Comparison of ENCODE assay signal across 19 cellular contexts in the genomic region with DNA sequence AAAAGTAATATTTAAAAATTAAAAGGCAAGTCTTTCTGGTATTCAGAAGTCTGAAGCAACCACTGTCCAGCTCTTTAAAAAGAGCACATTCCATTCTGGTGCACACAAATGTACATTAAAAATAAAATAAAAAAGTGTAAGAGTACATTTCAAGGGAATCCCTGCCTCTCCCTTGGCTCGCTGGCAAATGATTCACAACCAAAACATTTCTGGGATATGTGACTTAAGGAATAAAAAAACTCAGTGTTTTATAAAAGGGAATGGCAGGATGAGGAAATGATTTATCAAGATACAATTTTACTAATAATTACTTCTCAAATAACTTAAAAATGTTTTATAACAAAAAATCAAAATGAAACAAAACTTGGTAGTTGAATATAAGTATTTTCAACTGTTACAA. TPM values are rescaled to one million over a fixed set of nuclear protein-coding genes. Genes with fewer than 3 reads are reported as not detected.
DNase-seq lines count a peak whose midpoint lies in the region; ATAC-seq, FAIRE-seq and TF ChIP-seq lines count a peak whose summit lies in the region.
"Had no signal": no experiment of that assay in that cellular context is flagged by ENCODE, and none has a peak within 500 bp of the region (broad histone marks: within the 10 kb centered on the region; RNA-seq: fewer than 3 reads in every experiment).

No MANE protein-coding gene starts in this region.

- H3K4me1 ChIP-seq in breast epithelium: peaks cover 0 to 2% of the 10 kb centered on the region in 2 donors
- H3K4me1 ChIP-seq in astrocyte (ENCODE audit: insufficient read depth, low read length): peaks cover 35% of the 10 kb centered on the region
- no peaks in the 10 kb centered on the region for H3K4me1 ChIP-seq in CD4-positive, alpha-beta memory T cell (ENCODE audit: insufficient read depth, low read length)
- H3K4me1 ChIP-seq: right atrium auricular region had no signal

- peak overlapping the region; percentile 37 for H3K9ac ChIP-seq in astrocyte (ENCODE audit: low read length)

- H3K36me3 Mint-ChIP-seq in MCF 10A (ENCODE audit: insufficient read depth, unreplicated experiment) (peaks cover 18% of the 10 kb centered on the region), astrocyte (ENCODE audit: low read depth, unreplicated experiment) (no peaks in the 10 kb centered on the region)
- peaks cover 22 to 32% of the 10 kb centered on the region in 2 donors for H3K36me3 Mint-ChIP-seq in CD4-positive, alpha-beta memory T cell

- POLR2A ChIA-PET in MCF 10A (lab: Yijun Ruan, JAX): interaction anchor here (0.7 to 15.6 kb wide), 11 partner anchors 10 to 59 kb away, joined by 3 to 376 read pairs (median 7); partner anchors contain the start of genes ANXA2 and ICE2
- POLR2A ChIA-PET in CD4-positive, alpha-beta memory T cell (lab: Charles Lee; ENCODE audit: partially characterized antibody): interaction anchor here (2.5 kb wide), 1 partner anchor 23 kb away, joined by 9 read pairs; the partner anchor contains the start of gene ANXA2

- CTCF ChIA-PET in MCF 10A (lab: Yijun Ruan, JAX): interaction anchor here (0.6 to 0.7 kb wide), 2 partner anchors 23 to 711 kb away, joined by 3 read pairs; no protein-coding TSS in a partner anchor
- CTCF ChIA-PET in CD4-positive, alpha-beta memory T cell (lab: Charles Lee; ENCODE audit: partially characterized antibody): interaction anchor here (1.7 kb wide), 1 partner anchor 62 kb away, joined by 7 read pairs; no protein-coding TSS in a partner anchor

- H3K4me1 Mint-ChIP-seq in MCF 10A (ENCODE audit: insufficient read depth, unreplicated experiment): peaks cover 29% of the 10 kb centered on the region
- peaks cover 51% of the 10 kb centered on the region for H3K4me1 Mint-ChIP-seq in astrocyte (ENCODE audit: low read depth, unreplicated experiment)
- H3K4me1 Mint-ChIP-seq in CD4-positive, alpha-beta memory T cell: peaks cover 0 to 5% (median 4%) of the 10 kb centered on the region in 4 donors
- H3K4me1 Mint-ChIP-seq: IgD-negative memory B cell had no signal

- no TSS peak for BruUV-seq in MCF 10A (replicated peaks; lab: Mats Ljungman, UMichigan)

- H3K27me3 Mint-ChIP-seq in MCF 10A (ENCODE audit: insufficient read depth, unreplicated experiment) (no peaks in the 10 kb centered on the region), astrocyte (ENCODE audit: low read depth, unreplicated experiment) (no peaks in the 10 kb centered on the region)
- H3K27me3 Mint-ChIP-seq in CD4-positive, alpha-beta memory T cell: no peaks in the 10 kb centered on the region
- H3K27me3 Mint-ChIP-seq: IgD-negative memory B cell had no signal

- H3K9me3 Mint-ChIP-seq in MCF 10A (ENCODE audit: unreplicated experiment): no peaks in the 10 kb centered on the region
- H3K9me3 Mint-ChIP-seq in astrocyte (ENCODE audit: unreplicated experiment): no peaks in the 10 kb centered on the region
- H3K9me3 Mint-ChIP-seq in CD4-positive, alpha-beta memory T cell: no peaks in the 10 kb centered on the region
- H3K9me3 Mint-ChIP-seq: IgD-negative memory B cell; neural crest cell; stimulated activated effector memory CD8-positive, alpha-beta T cell treated with anti-CD3 and anti-CD28 coated beads, Interleukin-12 subunit alpha, Interleukin-12 subunit beta, amount 100 ng/mL, for 72 hours had no signal

- no peaks in the 10 kb centered on the region for H3K79me2 ChIP-seq in astrocyte (ENCODE audit: insufficient read depth, low read length)

- no peaks in the 10 kb centered on the region for H3K9me3 ChIP-seq in breast epithelium
- no peaks in the 10 kb centered on the region for H3K9me3 ChIP-seq in astrocyte (ENCODE audit: insufficient read depth, low read depth, low read length)
- H3K9me3 ChIP-seq in CD4-positive, alpha-beta memory T cell (ENCODE audit: control insufficient read depth in 1 of 2, low read length in 2 of 2): no peaks in the 10 kb centered on the region
- H3K9me3 ChIP-seq: Caco-2, right atrium auricular region, transverse colon had no signal

- H3K4me2 ChIP-seq in astrocyte (ENCODE audit: low read length): peak overlapping the region; percentile 47

- no peak overlapping the region for H2AFZ ChIP-seq in astrocyte (ENCODE audit: low read depth, low read length)

- no peaks in the 10 kb centered on the region for H4K20me1 ChIP-seq in astrocyte (ENCODE audit: insufficient read depth, low read length)

- no peak for ATAC-seq in GM19397 (IDR thresholded peaks at IDR 0.05; ENCODE audit: unreplicated experiment)
- ATAC-seq: stimulated activated effector memory CD8-positive, alpha-beta T cell treated with anti-CD3 and anti-CD28 coated beads, Interleukin-12 subunit alpha, Interleukin-12 subunit beta, amount 100 ng/mL, for 72 hours had no signal

- H3K36me3 ChIP-seq in breast epithelium: no peaks in the 10 kb centered on the region
- no peaks in the 10 kb centered on the region for H3K36me3 ChIP-seq in astrocyte (ENCODE audit: insufficient read depth, low read length)
- H3K36me3 ChIP-seq in CD4-positive, alpha-beta memory T cell (ENCODE audit: insufficient read depth, low read length): no peaks in the 10 kb centered on the region
- H3K36me3 ChIP-seq: transverse colon had no signal

- intact Hi-C loops in MCF 10A (cut with micrococcal nuclease) (loop anchor here (2.0 kb wide), 1 partner anchor 29 kb away; no protein-coding TSS in a partner anchor), breast epithelium (cut with DNase I; ENCODE audit: low total_unique reads) (no loop called here)
- intact Hi-C loops in CD4-positive, alpha-beta memory T cell (cut with micrococcal nuclease): loop anchor here (5.0 kb wide), 2 partner anchors 59 to 196 kb away; no protein-coding TSS in a partner anchor

- H3K4me3 Mint-ChIP-seq in MCF 10A (ENCODE audit: unreplicated experiment) (no peak overlapping the region), astrocyte (ENCODE audit: unreplicated experiment) (no peak overlapping the region)
- H3K4me3 Mint-ChIP-seq in CD4-positive, alpha-beta memory T cell: no peak overlapping the region
- H3K4me3 Mint-ChIP-seq: IgD-negative memory B cell; neural crest cell; stimulated activated effector memory CD8-positive, alpha-beta T cell treated with anti-CD3 and anti-CD28 coated beads, Interleukin-12 subunit alpha, Interleukin-12 subunit beta, amount 100 ng/mL, for 72 hours had no signal

- DNase-seq in MCF 10A (ENCODE audit: unreplicated experiment) (peak; percentile 78), breast epithelium (ENCODE audit: low spot score in 2 of 2) (no peak), astrocyte (ENCODE audit: low read depth) (peak; percentile 77), fibroblast of villous mesenchyme (ENCODE audit: low read depth) (peak; percentile 75), HK-2 (ENCODE audit: unreplicated experiment) (no peak), NCI-H345 (lab: John Stamatoyannopoulos, UW) (no peak)
- DNase-seq in CD4-positive, alpha-beta memory T cell: no peak
- DNase-seq: activated gamma-delta T cell; Caco-2; NCI-H1092; stimulated activated CD4-positive, alpha-beta T cell treated with anti-CD3 and anti-CD28 coated beads, Interleukin-4, amount 100 ng/mL, for 1 hour; transverse colon had no signal

- H3K27ac ChIP-seq in breast epithelium: no peak overlapping the region
- peak overlapping the region; percentile 80 for H3K27ac ChIP-seq in astrocyte (ENCODE audit: low read depth, low read length)
- no peak overlapping the region for H3K27ac ChIP-seq in CD4-positive, alpha-beta memory T cell (ENCODE audit: low read depth, low read length)
- H3K27ac ChIP-seq: 22Rv1, right atrium auricular region, transverse colon, VCaP had no signal

- FAIRE-seq in astrocyte (lab: Jason Lieb, UNC): no peak

- H3K4me3 ChIP-seq in breast epithelium (no peak overlapping the region), astrocyte (ENCODE audit: insufficient read depth, low read depth, low read length) (no peak overlapping the region), fibroblast of villous mesenchyme (ENCODE audit: low read depth, low read length) (no peak overlapping the region)
- H3K4me3 ChIP-seq in CD4-positive, alpha-beta memory T cell (ENCODE audit: low read length in 2 of 2): no peak overlapping the region
- H3K4me3 ChIP-seq: right atrium auricular region, transverse colon had no signal

- H3K27ac Mint-ChIP-seq in MCF 10A (ENCODE audit: low read depth, unreplicated experiment) (peak overlapping the region; percentile 92), astrocyte (ENCODE audit: unreplicated experiment) (peak overlapping the region; percentile 59)
- H3K27ac Mint-ChIP-seq in CD4-positive, alpha-beta memory T cell: no peak overlapping the region
- H3K27ac Mint-ChIP-seq: IgD-negative memory B cell; stimulated activated effector memory CD8-positive, alpha-beta T cell treated with anti-CD3 and anti-CD28 coated beads, Interleukin-12 subunit alpha, Interleukin-12 subunit beta, amount 100 ng/mL, for 72 hours had no signal

- TF ChIP-seq CTCF in MCF 10A (IDR thresholded peaks at IDR 0.05; ENCODE audit: unreplicated experiment): no peak
- TF ChIP-seq CTCF in breast epithelium (IDR thresholded peaks at IDR 0.05): no peak
- TF ChIP-seq CTCF in astrocyte (IDR thresholded peaks at IDR 0.05; ENCODE audit: insufficient read depth, low read depth, low read length): no peak
- TF ChIP-seq CTCF in fibroblast of villous mesenchyme (IDR thresholded peaks at IDR 0.05; ENCODE audit: insufficient read depth, low read depth, low read length): no peak

- TF ChIP-seq POLR2A in breast epithelium (IDR thresholded peaks at IDR 0.05): no peak

- H3K27me3 ChIP-seq in breast epithelium (no peaks in the 10 kb centered on the region), astrocyte (ENCODE audit: insufficient read depth, low read length) (no peaks in the 10 kb centered on the region)
- H3K27me3 ChIP-seq in CD4-positive, alpha-beta memory T cell (ENCODE audit: insufficient read depth, low read length): no peaks in the 10 kb centered on the region
- H3K27me3 ChIP-seq: right atrium auricular region, transverse colon had no signal

RNA-seq across cellular contexts. Expression of gene ANXA2, which starts 23.8 kb away (rescaled TPM):
- total RNA-seq in MCF 10A (2022) (3,317 and 3,451 TPM in 2 replicates), breast epithelium (1,000 to 10,000 TPM in 1 of 3 donors, 100 to 1,000 TPM in 2; 875 to 1,598 (median 923) TPM), astrocyte (2,269 and 2,599 TPM in 2 replicates), fibroblast of villous mesenchyme (2,870 and 3,211 TPM in 2 replicates)
- total RNA-seq in CD4-positive, alpha-beta memory T cell: 100 to 1,000 TPM; 148 to 160 TPM
- polyA plus RNA-seq in CD4-positive, alpha-beta memory T cell: 100 to 1,000 TPM; 561 to 682 TPM

RNA-seq across cellular contexts. Expression of gene ICE2, which starts 57.4 kb away (rescaled TPM):
- total RNA-seq in MCF 10A (2022) (55.1 and 57.9 TPM in 2 replicates), breast epithelium (10 to 100 TPM; 28.5 to 40.7 (median 36.1) TPM), astrocyte (26.5 and 28.2 TPM in 2 replicates), fibroblast of villous mesenchyme (28.7 and 31.1 TPM in 2 replicates)
- total RNA-seq in CD4-positive, alpha-beta memory T cell: 10 to 100 TPM; 63.7 to 68.4 TPM
- 10 to 100 TPM; 46.5 to 58.7 TPM for polyA plus RNA-seq in CD4-positive, alpha-beta memory T cell

Comparison
In these comparisons a context has a peak if more than half of its experiments do, and no peak if none do; other contexts are left out.
1. DNase-seq: peak in MCF 10A (single experiment), astrocyte (single experiment) and fibroblast of villous mesenchyme (single experiment); none in breast epithelium (0 of 2), CD4-positive, alpha-beta memory T cell (0 of 5), HK-2 (single experiment) and NCI-H345 (single experiment).
2. H3K27ac Mint-ChIP-seq: peak in MCF 10A (single experiment) and astrocyte (single experiment); none in CD4-positive, alpha-beta memory T cell (0 of 7).
3. RNA of gene ANXA2, which starts 23.8 kb away (total RNA-seq): 3,317 to 3,451 TPM in MCF 10A, 2,870 to 3,211 TPM in fibroblast of villous mesenchyme, 2,269 to 2,599 TPM in astrocyte and 875 to 1,598 TPM in breast epithelium; 148 to 160 TPM in CD4-positive, alpha-beta memory T cell; every median in the first group is over 4 times any median in the second.